In genomic region chr16:89570983-89571598, GRCh38 we compare ENCODE assay signal across 1 cellular context. TPM values are rescaled to one million over a fixed set of nuclear protein-coding genes. Genes with fewer than 3 reads are reported as not detected.
"Had no signal": no experiment of that assay in that cellular context is flagged by ENCODE, and none has a peak within 500 bp of the region (broad histone marks: within the 10 kb centered on the region; RNA-seq: fewer than 3 reads in every experiment).

No MANE protein-coding gene starts in this region.

RNA-seq across cellular contexts. Expression of gene DPEP1, which starts 42.4 kb away (rescaled TPM):
- total RNA-seq: GM23248 had no signal
- polyA plus RNA-seq: GM23248 had no signal
